Comparison of ENCODE assay signal across 21 cellular contexts in the genomic region with DNA sequence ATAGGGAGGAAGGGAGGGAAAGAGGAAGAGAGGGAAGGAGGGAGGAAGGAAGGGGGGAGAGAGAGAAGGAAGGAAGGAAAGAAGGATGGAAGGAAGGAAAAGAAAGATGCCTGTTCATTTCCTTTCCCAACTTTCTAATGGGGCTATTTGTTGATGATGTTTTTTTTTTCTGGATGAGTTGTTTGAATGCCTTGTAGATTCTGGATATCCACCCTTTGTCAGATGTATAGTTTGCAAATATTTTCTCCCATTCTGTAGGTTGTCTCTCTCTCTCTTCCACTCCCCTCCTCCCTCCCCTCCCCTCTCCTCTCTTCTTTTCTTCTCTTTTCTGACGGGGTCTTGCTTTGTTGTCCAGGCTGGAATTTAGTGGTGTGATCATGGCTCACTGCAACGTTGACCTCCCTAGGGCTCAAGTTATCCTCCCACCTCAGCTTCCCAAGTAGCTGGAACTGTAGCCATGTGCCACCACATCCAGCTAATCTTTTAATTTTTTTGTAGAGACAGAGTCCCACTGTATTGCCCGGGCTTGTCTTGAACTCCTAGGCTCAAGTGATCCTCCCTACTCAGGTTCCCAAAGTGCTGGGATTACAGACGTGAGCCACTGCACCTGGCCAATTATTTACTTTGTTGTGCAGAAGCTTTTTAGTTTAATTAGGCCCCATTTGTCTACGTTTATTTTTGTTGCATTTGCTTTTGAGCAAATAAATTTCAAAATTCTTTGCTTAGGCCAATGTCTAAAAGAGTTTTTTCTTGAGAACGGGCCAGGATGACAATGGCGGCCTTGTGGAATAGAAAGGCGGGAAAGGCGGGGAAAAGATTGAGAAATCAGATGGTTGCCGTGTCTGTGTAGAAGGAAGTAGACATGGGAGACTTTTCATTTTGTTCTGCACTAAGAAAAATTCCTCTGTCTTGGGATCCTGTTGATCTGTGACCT. TPM values are rescaled to one million over a fixed set of nuclear protein-coding genes. Genes with fewer than 3 reads are reported as not detected.
DNase-seq lines count a peak whose midpoint lies in the region; ATAC-seq, FAIRE-seq and TF ChIP-seq lines count a peak whose summit lies in the region.
"Had no signal": no experiment of that assay in that cellular context is flagged by ENCODE, and none has a peak within 500 bp of the region (broad histone marks: within the 10 kb centered on the region; RNA-seq: fewer than 3 reads in every experiment).

No MANE protein-coding gene starts in this region.

- intact Hi-C loops in K562 (cut with micrococcal nuclease) = no loop called here

- no peaks in the 10 kb centered on the region for H3K9me3 ChIP-seq in K562 (replicated peaks; ENCODE audit: control insufficient read depth, insufficient read depth, low read depth, low read length)
- H3K9me3 ChIP-seq: testis had no signal

- in situ Hi-C loops in K562 (cut with MboI) = loop anchor here (10.0 to 25.0 kb wide), 2 partner anchors 885 to 1247 kb away; no protein-coding TSS in a partner anchor

- CTCF ChIA-PET in K562 (lab: Yijun Ruan, JAX; ENCODE audit: low intra/inter-chr PET ratio) = no interaction called here

- TF ChIP-seq EP300 in K562 (IDR thresholded peaks at IDR 0.05; ENCODE audit: low read length) = no peak

- no peaks in the 10 kb centered on the region for H3K27me3 Mint-ChIP-seq in activated T-cell treated with anti-CD3 and anti-CD28 coated beads, Interleukin-2, amount 50 U/mL, for 4 hours (ENCODE audit: low read depth)
- H3K27me3 Mint-ChIP-seq: dendritic cell treated with granulocyte-macrophage colony-stimulating factor and Interleukin-4, amounts not matched to agents 40 ng/mL and 50 ng/mL, for 4 days had no signal

- no peaks in the 10 kb centered on the region for H3K36me3 ChIP-seq in K562 (ENCODE audit: control insufficient read depth, insufficient read depth, low read length)

- H3K4me1 ChIP-seq in K562 (replicated peaks in 1 of 2; ENCODE audit: control insufficient read depth in 2 of 2, insufficient read depth in 2 of 2, low read length in 2 of 2) = no peaks in the 10 kb centered on the region
- H3K4me1 ChIP-seq: testis had no signal

- no TSS peak for BruUV-seq in K562 (replicated peaks; lab: Mats Ljungman, UMichigan)

- DNase-seq in DMS53 (lab: John Stamatoyannopoulos, UW) (peak; percentile 50), NCI-H146 (lab: John Stamatoyannopoulos, UW) (peak; percentile 44), NCI-H524 (lab: John Stamatoyannopoulos, UW) (peak; percentile 68 to 90), K562 (ENCODE audit: extremely low read depth in 1 of 4, low spot score in 3 of 4) (no peak)
- no peak for DNase-seq in activated T-cell treated with anti-CD3 and anti-CD28 coated beads, Interleukin-2, amount 50 U/mL, for 4 hours
- DNase-seq: activated CD4-positive, alpha-beta T cell treated with anti-CD3 and anti-CD28 coated beads, Interleukin-2, amount 50 U/mL, for 48 hours; activated naive CD4-positive, alpha-beta T cell treated with Interleukin-2 at 50 U/mL for 16 hours; activated T-cell treated with anti-CD3 and anti-CD28 coated beads for 4 hours; H7; Karpas-422; posterior cingulate gyrus; testis had no signal

- no peaks in the 10 kb centered on the region for H3K9me3 Mint-ChIP-seq in activated T-cell treated with anti-CD3 and anti-CD28 coated beads, Interleukin-2, amount 50 U/mL, for 4 hours
- H3K9me3 Mint-ChIP-seq: dendritic cell treated with granulocyte-macrophage colony-stimulating factor and Interleukin-4, amounts not matched to agents 40 ng/mL and 50 ng/mL, for 4 days; T-helper 2 cell treated with Interferon-gamma antibody and Interleukin-4, amounts not matched to agents 5 μg/mL and 100 μg/mL, for 36 hours had no signal

- TF ChIP-seq POLR2A in K562 (conservative IDR thresholded peaks at IDR 0.05) = no peak

- TF ChIP-seq CTCF in K562 (IDR thresholded peaks at IDR 0.05 in 2 of 3, conservative IDR thresholded peaks at IDR 0.05 in 1 of 3; ENCODE audit: insufficient read depth in 2 of 3, low read depth in 1 of 3, low read length in 3 of 3) = no peak

- H4K20me1 ChIP-seq in K562 (replicated peaks; ENCODE audit: control insufficient read depth, insufficient read depth, low read length) = no peaks in the 10 kb centered on the region

- H3K4me3 Mint-ChIP-seq in activated T-cell treated with anti-CD3 and anti-CD28 coated beads, Interleukin-2, amount 50 U/mL, for 4 hours = no peak overlapping the region
- H3K4me3 Mint-ChIP-seq: dendritic cell treated with granulocyte-macrophage colony-stimulating factor and Interleukin-4, amounts not matched to agents 40 ng/mL and 50 ng/mL, for 4 days; mesothelial cell of epicardium; nephron; T-helper 2 cell treated with Interferon-gamma antibody and Interleukin-4, amounts not matched to agents 5 μg/mL and 100 μg/mL, for 36 hours had no signal

- H2AFZ ChIP-seq in K562 (ENCODE audit: low read depth, low read length) = no peak overlapping the region

- H3K27me3 ChIP-seq in K562 (ENCODE audit: control insufficient read depth in 2 of 2, insufficient read depth in 2 of 2, low read length in 2 of 2) = no peaks in the 10 kb centered on the region
- H3K27me3 ChIP-seq: testis had no signal

- no peak overlapping the region for H3K27ac ChIP-seq in K562 (ENCODE audit: extremely low read depth, low read depth, low read length)
- H3K27ac ChIP-seq: C4-2B, testis had no signal

- no peaks in the 10 kb centered on the region for H3K9me1 ChIP-seq in K562 (ENCODE audit: control insufficient read depth, insufficient read depth, low read length)

- 63% methylated on average over 7 of the region's 10 CpGs for WGBS in K562 (ENCODE audit: insufficient coverage, low coverage, missing lambda C conversion rate)

- TF ChIP-seq RAD21 in K562 (CRISPR knock-in tag; conservative IDR thresholded peaks at IDR 0.05 in 1 of 2, IDR thresholded peaks at IDR 0.05 in 1 of 2) = no peak

- no peaks in the 10 kb centered on the region for H3K36me3 Mint-ChIP-seq in activated T-cell treated with anti-CD3 and anti-CD28 coated beads, Interleukin-2, amount 50 U/mL, for 4 hours (ENCODE audit: insufficient read depth)

- no peaks in the 10 kb centered on the region for H3K79me2 ChIP-seq in K562 (ENCODE audit: control insufficient read depth, insufficient read depth, low read length)

- H3K9ac ChIP-seq in K562 (ENCODE audit: insufficient read depth in 1 of 2, low read depth in 2 of 2, low read length in 2 of 2) = no peak overlapping the region

- no peak overlapping the region for H3K4me3 ChIP-seq in K562
- H3K4me3 ChIP-seq: testis had no signal

- ATAC-seq in K562 = no peak
- no peak for ATAC-seq in GM21360 (IDR thresholded peaks at IDR 0.05; ENCODE audit: unreplicated experiment)
- ATAC-seq in GM19395 (IDR thresholded peaks at IDR 0.05; ENCODE audit: unreplicated experiment) = no peak
- no peak for ATAC-seq in activated T-cell treated with anti-CD3 and anti-CD28 coated beads, Interleukin-2, amount 50 U/mL, for 4 hours
- ATAC-seq: left lobe of liver had no signal

- H3K4me1 Mint-ChIP-seq in activated T-cell treated with anti-CD3 and anti-CD28 coated beads, Interleukin-2, amount 50 U/mL, for 4 hours (ENCODE audit: low read depth) = peaks cover under 1% of the 10 kb centered on the region
- H3K4me1 Mint-ChIP-seq: mesothelial cell of epicardium, nephron had no signal

- POLR2A ChIA-PET in K562 (lab: Yijun Ruan, JAX) = no interaction called here

- no peak overlapping the region for H3K4me2 ChIP-seq in K562 (ENCODE audit: insufficient read depth, low read length)

- FAIRE-seq in K562 (lab: Jason Lieb, UNC) = no peak
- FAIRE-seq: GM12891 had no signal

TF ChIP-seq in K562, 482 proteins besides CTCF, POLR2A, EP300 and RAD21:
- TF ChIP-seq PCBP1 (IDR thresholded peaks at IDR 0.05; ENCODE audit: low read depth, low read length, poor library complexity, severe bottlenecking) = peak; percentile 48
- peak; percentile 92 for TF ChIP-seq HNRNPK (IDR thresholded peaks at IDR 0.05; ENCODE audit: low read depth, low read length, poor library complexity, severe bottlenecking)
- TF ChIP-seq ZNF668 (CRISPR knock-in tag; IDR thresholded peaks at IDR 0.05) = no peak
- no peak for TF ChIP-seq LCOR (CRISPR knock-in tag; IDR thresholded peaks at IDR 0.05)
- peak; percentile 45 for TF ChIP-seq PCBP2 (IDR thresholded peaks at IDR 0.05; ENCODE audit: low read depth, low read length, poor library complexity, severe bottlenecking)

RNA-seq across cellular contexts. Expression of a gene that starts 57.3 kb away (rescaled TPM):
- total RNA-seq in K562 (2011; cell fraction: chromatin; rRNA removed; ENCODE audit: low replicate concordance) = 2.8 and 5.8 TPM in 2 replicates
- total RNA-seq in K562 (2011; cell fraction: nucleolus; rRNA removed) = 0.83 and 1.3 TPM in 2 replicates
- 2.8 and 5.6 TPM in 2 replicates for total RNA-seq in K562 (2011; cell fraction: nucleoplasm; rRNA removed)
- total RNA-seq in K562 (2014; rRNA removed) (1.6 and 2.2 TPM in 2 replicates), K562 (2014; rRNA removed; fragmentation: Illumina TruSeq; extraction: Trizol) (3.4 and 3.6 TPM in 2 replicates), K562 (2015; rRNA removed; fragmentation: Illumina TruSeq; extraction: Trizol) (2.6 and 2.9 TPM in 2 replicates), K562 (2021) (5.2 and 5.5 TPM in 2 replicates)
- polyA plus RNA-seq in K562 (2011; rRNA removed) (2.1 TPM in 2 replicates), K562 (2014; fragmentation: Illumina TruSeq; extraction: Trizol) (3.4 and 3.6 TPM in 2 replicates), K562 (2014; fragmentation: Nextera tagmentation; extraction: Ambion mirVana) (1 to 10 TPM; 2.6 to 3.7 TPM), K562 (2014; rRNA removed) (1.7 and 2.3 TPM in 2 replicates)
- 0.82 and 1.1 TPM in 2 replicates for polyA plus RNA-seq in K562 (2011; cell fraction: cytosol; rRNA removed)
- 1.00 and 1.0 TPM in 2 replicates for polyA plus RNA-seq in K562 (2011; cell fraction: nucleus; rRNA removed)
- polyA plus RNA-seq in K562 (2012) = 1.8 and 2.7 TPM in 2 replicates
- 2.9 and 4.0 TPM in 2 replicates for polyA minus RNA-seq in K562 (2011; rRNA and poly(A)+ RNA removed)
- polyA minus RNA-seq in K562 (2011; cell fraction: cytosol; rRNA and poly(A)+ RNA removed) = 2.7 and 3.0 TPM in 2 replicates
- polyA minus RNA-seq in K562 (2011; cell fraction: nucleus; rRNA and poly(A)+ RNA removed) = 1.3 and 1.7 TPM in 2 replicates
- total RNA-seq in activated T-cell treated with anti-CD3 and anti-CD28 coated beads, Interleukin-2, amount 50 U/mL, for 4 hours = 10 to 100 TPM in 2 of 3 donors, 1 to 10 TPM in 1; 9.2 to 12.0 (median 10.8) TPM

Comparison
In these comparisons a context has a peak if more than half of its experiments do, and no peak if none do; other contexts are left out.
1. DNase-seq: peak in DMS53 (single experiment), NCI-H146 (single experiment) and NCI-H524 (2 of 2); none in K562 (0 of 4) and activated T-cell treated with anti-CD3 and anti-CD28 coated beads, Interleukin-2, amount 50 U/mL, for 4 hours (single experiment).